Comparison of ENCODE assay signal across 23 cellular contexts in genomic region chrX:71579990-71580380, GRCh38. TPM values are rescaled to one million over a fixed set of nuclear protein-coding genes. Genes with fewer than 3 reads are reported as not detected.
"Had no signal": no experiment of that assay in that cellular context is flagged by ENCODE, and none has a peak within 500 bp of the region (broad histone marks: within the 10 kb centered on the region; RNA-seq: fewer than 3 reads in every experiment).

No MANE protein-coding gene starts in this region.

- H3K4me1 ChIP-seq: body of pancreas, heart left ventricle, parathyroid adenoma, suprapubic skin had no signal

- H3K27me3 ChIP-seq: body of pancreas, suprapubic skin had no signal

- H3K9me3 Mint-ChIP-seq: activated naive CD4-positive, alpha-beta T cell treated with anti-CD3 and anti-CD28 coated beads for 36 hours; activated T-helper 17 cell treated with anti-CD3 and anti-CD28 coated beads, Interleukin-2, amount 50 U/mL, for 72 hours; dendritic cell treated with granulocyte-macrophage colony-stimulating factor and Interleukin-4, amounts not matched to agents 40 ng/mL and 50 ng/mL, for 4 days had no signal

- H3K4me1 Mint-ChIP-seq: activated T-helper 17 cell treated with anti-CD3 and anti-CD28 coated beads, Interleukin-2, amount 50 U/mL, for 72 hours; mesothelial cell of epicardium had no signal

- H3K9me3 ChIP-seq: body of pancreas, heart left ventricle, suprapubic skin had no signal

- ATAC-seq: activated T-helper 17 cell treated with anti-CD3 and anti-CD28 coated beads, Interleukin-2, amount 50 U/mL, for 72 hours; body of pancreas had no signal

- H3K27me3 Mint-ChIP-seq: activated CD4-positive, alpha-beta T cell treated with anti-CD3 and anti-CD28 coated beads for 36 hours; activated T-helper 17 cell treated with anti-CD3 and anti-CD28 coated beads, Interleukin-2, amount 50 U/mL, for 72 hours; dendritic cell treated with granulocyte-macrophage colony-stimulating factor and Interleukin-4, amounts not matched to agents 40 ng/mL and 50 ng/mL, for 4 days had no signal

- H3K27ac ChIP-seq: body of pancreas, epithelial cell of prostate, parathyroid adenoma, suprapubic skin had no signal

- DNase-seq: activated naive CD4-positive, alpha-beta T cell treated with anti-CD3 and anti-CD28 coated beads for 36 hours; amniotic stem cell; body of pancreas; foreskin melanocyte; heart left ventricle; left cardiac atrium; Right ventricle myocardium superior; stimulated activated CD4-positive, alpha-beta T cell treated with anti-CD3 and anti-CD28 coated beads, Interleukin-2, amount 100 ng/mL, for 48 hours; stimulated activated naive CD4-positive, alpha-beta T cell; T-helper 1 cell; trophoblast cell had no signal

- H3K4me3 ChIP-seq: body of pancreas, heart left ventricle, lung, SK-N-MC, suprapubic skin had no signal

- H3K27ac Mint-ChIP-seq: activated CD4-positive, alpha-beta T cell treated with anti-CD3 and anti-CD28 coated beads for 36 hours; activated T-helper 17 cell treated with anti-CD3 and anti-CD28 coated beads, Interleukin-2, amount 50 U/mL, for 72 hours; dendritic cell treated with granulocyte-macrophage colony-stimulating factor and Interleukin-4, amounts not matched to agents 40 ng/mL and 50 ng/mL, for 4 days; mesothelial cell of epicardium had no signal

- H3K4me3 Mint-ChIP-seq: activated CD4-positive, alpha-beta T cell treated with anti-CD3 and anti-CD28 coated beads for 36 hours; activated naive CD4-positive, alpha-beta T cell treated with anti-CD3 and anti-CD28 coated beads for 36 hours; activated T-helper 17 cell treated with anti-CD3 and anti-CD28 coated beads, Interleukin-2, amount 50 U/mL, for 72 hours; dendritic cell treated with granulocyte-macrophage colony-stimulating factor and Interleukin-4, amounts not matched to agents 40 ng/mL and 50 ng/mL, for 4 days; mesothelial cell of epicardium had no signal

RNA-seq across cellular contexts. Expression of gene CXCR3, which starts 38.3 kb away (rescaled TPM):
- total RNA-seq: fibroblast of lung, mesothelial cell of epicardium, renal cortical epithelial cell, skeletal muscle tissue had no signal
